In genomic region chr9:119852399-119852798, GRCh38 we compare ENCODE assay signal across 15 cellular contexts.
"Had no signal": no experiment of that assay in that cellular context is flagged by ENCODE, and none has a peak within 500 bp of the region (broad histone marks: within the 10 kb centered on the region; RNA-seq: fewer than 3 reads in every experiment).

No MANE protein-coding gene starts in this region.

- H3K9me3 ChIP-seq: SJCRH30 had no signal

- H3K4me1 ChIP-seq: SJCRH30 had no signal

- ATAC-seq: T-cell had no signal

- H3K27ac ChIP-seq: RWPE1, SJCRH30 had no signal

- H3K27me3 ChIP-seq: SJCRH30 had no signal

- H3K4me3 ChIP-seq: SJCRH30 had no signal

- H3K4me3 Mint-ChIP-seq: T-cell had no signal

- H3K36me3 ChIP-seq: SJCRH30 had no signal

- H3K27ac Mint-ChIP-seq: T-cell had no signal

- DNase-seq: KBM-7, MV-4-11, NCI-H1048, NCI-H1436 treated with DMSO at 0.1 percent for 48 hours, NCI-H1694 treated with DMSO at 0.1 percent for 48 hours, NCI-H1930, NCI-H2107, NCI-H2227 treated with DMSO at 0.1 percent for 48 hours, NCI-H524, NCI-H526 treated with DMSO at 0.1 percent for 48 hours, SHP77, SJCRH30, SW 1271, T-cell had no signal

- H3K36me3 Mint-ChIP-seq: T-cell had no signal

- H3K4me1 Mint-ChIP-seq: T-cell had no signal
